In genomic region chr11:123169821-123170220, GRCh38 we compare ENCODE assay signal across 19 cellular contexts.
"Had no signal": no experiment of that assay in that cellular context is flagged by ENCODE, and none has a peak within 500 bp of the region (broad histone marks: within the 10 kb centered on the region; RNA-seq: fewer than 3 reads in every experiment).

No MANE protein-coding gene starts in this region.

- H3K9me3 Mint-ChIP-seq: immature natural killer cell, memory B cell, naive B cell, nephron, type B pancreatic cell had no signal

- H3K27ac Mint-ChIP-seq: immature natural killer cell, memory B cell, naive B cell, nephron, type B pancreatic cell had no signal

- H3K9me3 ChIP-seq: colonic mucosa, gastrocnemius medialis, left ventricle myocardium inferior, lower lobe of right lung, suprapubic skin, thyroid gland had no signal

- H3K36me3 Mint-ChIP-seq: immature natural killer cell, memory B cell, naive B cell had no signal

- H3K4me1 Mint-ChIP-seq: immature natural killer cell, memory B cell, naive B cell had no signal

- H3K4me1 ChIP-seq: colonic mucosa, gastrocnemius medialis, thyroid gland had no signal

- H3K4me3 ChIP-seq: colonic mucosa, gastrocnemius medialis, left ventricle myocardium inferior, lower lobe of right lung, suprapubic skin, thyroid gland had no signal

- H3K36me3 ChIP-seq: colonic mucosa, gastrocnemius medialis, left ventricle myocardium inferior, lower lobe of right lung, suprapubic skin, thyroid gland had no signal

- H3K27me3 ChIP-seq: colonic mucosa, gastrocnemius medialis, thyroid gland had no signal

- H3K4me3 Mint-ChIP-seq: immature natural killer cell, memory B cell, naive B cell, nephron, type B pancreatic cell had no signal

- DNase-seq: colonic mucosa; dermis blood vessel endothelial cell; gastrocnemius medialis; immature natural killer cell; left cardiac atrium; left ventricle myocardium inferior; lower lobe of right lung; midbrain; naive B cell; right cardiac atrium; small intestine; stimulated activated CD4-positive, alpha-beta T cell treated with anti-CD3 and anti-CD28 coated beads, Interleukin-2, amount 100 ng/mL, for 48 hours; stimulated activated naive CD4-positive, alpha-beta T cell treated with Interleukin-2 at 50 U/mL for 16 hours; thyroid gland had no signal

- ATAC-seq: esophagus mucosa, gastrocnemius medialis, left cardiac atrium, lower lobe of right lung, right cardiac atrium had no signal

- H3K27ac ChIP-seq: colonic mucosa, gastrocnemius medialis, left ventricle myocardium inferior, lower lobe of right lung, suprapubic skin, thyroid gland had no signal
